5 cellular contexts compared by ENCODE assay signal in the genomic region with DNA sequence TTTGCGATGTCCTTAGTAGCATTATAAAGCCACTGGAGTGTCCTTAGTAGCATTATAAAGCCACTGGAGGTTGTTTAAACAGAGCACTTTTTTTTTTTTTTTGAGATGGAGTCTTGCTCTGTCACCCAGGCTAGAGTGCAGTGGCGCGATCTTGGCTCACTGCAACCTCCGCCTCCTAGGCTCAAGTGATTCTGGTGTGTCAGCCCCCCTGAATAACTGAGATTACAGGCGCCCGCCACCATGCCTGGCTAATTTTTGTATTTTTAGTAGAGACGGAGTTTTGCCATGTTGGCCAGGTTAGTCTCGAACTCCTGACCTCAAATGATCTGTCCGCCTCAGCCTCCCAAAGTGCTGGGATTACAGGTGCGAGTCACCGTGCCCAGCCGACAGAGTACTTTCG. TPM values are rescaled to one million over a fixed set of nuclear protein-coding genes. Genes with fewer than 3 reads are reported as not detected.
DNase-seq lines count a peak whose midpoint lies in the region; TF ChIP-seq lines count a peak whose summit lies in the region.
"Not testable (repeated sequence)": the region's sequence is repeated elsewhere in the genome, so short reads cannot be mapped to it uniquely, and the experiment has no call there.

No MANE protein-coding gene starts in this region.

- peak overlapping the region; percentile 50 for H3K9ac ChIP-seq in neural cell (ENCODE audit: low read length)
- H3K9ac ChIP-seq in subcutaneous abdominal adipose tissue (ENCODE audit: low read length in 5 of 5): not testable (repeated sequence)

- H3F3A ChIP-seq in neural cell (ENCODE audit: insufficient read depth, low read length, poor library complexity, severe bottlenecking): not testable (repeated sequence)

- not testable (repeated sequence) for H3K4me2 ChIP-seq in neural cell (ENCODE audit: low read length)
- H3K4me2 ChIP-seq in osteoblast (ENCODE audit: insufficient read depth, low read length): peak overlapping the region; percentile 41

- H3K9me2 ChIP-seq in neural cell (ENCODE audit: insufficient read depth, low read length): not testable (repeated sequence)

- not testable (repeated sequence) for H3K4me3 ChIP-seq in cardiac muscle cell; neural cell (ENCODE audit: low read length); osteoblast (ENCODE audit: insufficient read depth, low read length); subcutaneous abdominal adipose tissue (ENCODE audit: low read depth in 1 of 5, low read length in 5 of 5)

- peaks cover 27% of the 10 kb centered on the region for H3K4me1 ChIP-seq in cardiac muscle cell (ENCODE audit: low read depth)
- H3K4me1 ChIP-seq in osteoblast (ENCODE audit: insufficient read depth, low read length): peaks cover 48% of the 10 kb centered on the region
- H3K4me1 ChIP-seq in subcutaneous abdominal adipose tissue (ENCODE audit: control insufficient read depth in 5 of 5, insufficient read depth in 5 of 5, low read length in 5 of 5): peaks cover 10 to 58% (median 46%) of the 10 kb centered on the region in 5 donors

- not testable (repeated sequence) for H3K27me3 Mint-ChIP-seq in activated naive CD4-positive, alpha-beta T cell treated with anti-CD3 and anti-CD28 coated beads, Interleukin-2, amount 50 U/mL, for 24 hours

- H3K9me3 ChIP-seq in cardiac muscle cell (ENCODE audit: low read depth); neural cell (ENCODE audit: low read length); osteoblast (ENCODE audit: low read depth, low read length); subcutaneous abdominal adipose tissue (ENCODE audit: control insufficient read depth in 5 of 5, low read length in 5 of 5): not testable (repeated sequence)

- not testable (repeated sequence) for H2AFZ ChIP-seq in neural cell (ENCODE audit: low read depth, low read length); osteoblast (ENCODE audit: low read length)

- H3K27me3 ChIP-seq in cardiac muscle cell; neural cell (ENCODE audit: insufficient read depth, low read depth, low read length); osteoblast (ENCODE audit: insufficient read depth, low read length); subcutaneous abdominal adipose tissue (ENCODE audit: control insufficient read depth in 5 of 5, insufficient read depth in 4 of 5, low read length in 5 of 5): not testable (repeated sequence)

- H3K27ac Mint-ChIP-seq in activated naive CD4-positive, alpha-beta T cell treated with anti-CD3 and anti-CD28 coated beads, Interleukin-2, amount 50 U/mL, for 24 hours: peak overlapping the region; percentile 30

- not testable (repeated sequence) for TF ChIP-seq RAD21 in neural cell (conservative IDR thresholded peaks at IDR 0.05)

- H3K36me3 ChIP-seq in cardiac muscle cell; neural cell (ENCODE audit: insufficient read depth, low read length): not testable (repeated sequence)
- peaks cover 16% of the 10 kb centered on the region for H3K36me3 ChIP-seq in osteoblast (ENCODE audit: insufficient read depth, low read length)
- H3K36me3 ChIP-seq in subcutaneous abdominal adipose tissue (ENCODE audit: control insufficient read depth in 5 of 5, insufficient read depth in 5 of 5, low read length in 5 of 5): peaks cover 0 to 22% (median 5%) of the 10 kb centered on the region in 5 donors

- not testable (repeated sequence) for DNase-seq in cardiac muscle cell (ENCODE audit: low read depth in 1 of 2, low spot score in 1 of 2); osteoblast (ENCODE audit: insufficient read length, low spot score, missing footprints)

- not testable (repeated sequence) for H3K79me2 ChIP-seq in neural cell (replicated peaks; ENCODE audit: insufficient read depth, low read length); osteoblast (ENCODE audit: insufficient read depth, low read length)

- not testable (repeated sequence) for H3K9me3 Mint-ChIP-seq in activated naive CD4-positive, alpha-beta T cell treated with anti-CD3 and anti-CD28 coated beads, Interleukin-2, amount 50 U/mL, for 24 hours

- not testable (repeated sequence) for H3K36me3 Mint-ChIP-seq in activated naive CD4-positive, alpha-beta T cell treated with anti-CD3 and anti-CD28 coated beads, Interleukin-2, amount 50 U/mL, for 24 hours

- TF ChIP-seq EP300 in neural cell (conservative IDR thresholded peaks at IDR 0.05; ENCODE audit: poor library complexity, severe bottlenecking): not testable (repeated sequence)

- not testable (repeated sequence) for H3K4me3 Mint-ChIP-seq in activated naive CD4-positive, alpha-beta T cell treated with anti-CD3 and anti-CD28 coated beads, Interleukin-2, amount 50 U/mL, for 24 hours

- not testable (repeated sequence) for TF ChIP-seq CTCF in cardiac muscle cell (IDR thresholded peaks at IDR 0.05; ENCODE audit: low read depth, low read length); neural cell (IDR thresholded peaks at IDR 0.05; ENCODE audit: poor library complexity, severe bottlenecking); osteoblast (IDR thresholded peaks at IDR 0.05; ENCODE audit: extremely low read depth, low read depth, low read length)

- not testable (repeated sequence) for H3K4me1 Mint-ChIP-seq in activated naive CD4-positive, alpha-beta T cell treated with anti-CD3 and anti-CD28 coated beads, Interleukin-2, amount 50 U/mL, for 24 hours

- not testable (repeated sequence) for H4K20me1 ChIP-seq in neural cell (ENCODE audit: insufficient read depth); osteoblast (ENCODE audit: insufficient read depth, low read length)

- H3K27ac ChIP-seq in cardiac muscle cell (peak overlapping the region; percentile 79), neural cell (ENCODE audit: low read length) (peak overlapping the region; percentile 89), osteoblast (ENCODE audit: low read depth, low read length) (peak overlapping the region; percentile 72), subcutaneous abdominal adipose tissue (ENCODE audit: low read depth, low read length) (peak overlapping the region; percentile 67)

RNA-seq across cellular contexts. Expression of a gene that starts 37.1 kb away (rescaled TPM):
- total RNA-seq in cardiac muscle cell (64.4 and 102 TPM in 2 replicates), osteoblast (94.6 and 102 TPM in 2 replicates)
- polyA plus RNA-seq in cardiac muscle cell (64.5 and 95.7 TPM in 2 replicates), neural cell (69.4 and 69.9 TPM in 2 replicates)
- polyA minus RNA-seq in neural cell: 129 and 134 TPM in 2 replicates

RNA-seq across cellular contexts. Expression of a gene that starts 37.5 kb away (rescaled TPM):
- total RNA-seq in cardiac muscle cell (44.3 and 73.5 TPM in 2 replicates), osteoblast (34.8 and 40.9 TPM in 2 replicates)
- polyA plus RNA-seq in cardiac muscle cell (35.5 and 36.7 TPM in 2 replicates), neural cell (21.7 and 22.6 TPM in 2 replicates)
- 36.3 and 46.0 TPM in 2 replicates for polyA minus RNA-seq in neural cell
